ENCODE assay signal across 10 cellular contexts in the genomic region with DNA sequence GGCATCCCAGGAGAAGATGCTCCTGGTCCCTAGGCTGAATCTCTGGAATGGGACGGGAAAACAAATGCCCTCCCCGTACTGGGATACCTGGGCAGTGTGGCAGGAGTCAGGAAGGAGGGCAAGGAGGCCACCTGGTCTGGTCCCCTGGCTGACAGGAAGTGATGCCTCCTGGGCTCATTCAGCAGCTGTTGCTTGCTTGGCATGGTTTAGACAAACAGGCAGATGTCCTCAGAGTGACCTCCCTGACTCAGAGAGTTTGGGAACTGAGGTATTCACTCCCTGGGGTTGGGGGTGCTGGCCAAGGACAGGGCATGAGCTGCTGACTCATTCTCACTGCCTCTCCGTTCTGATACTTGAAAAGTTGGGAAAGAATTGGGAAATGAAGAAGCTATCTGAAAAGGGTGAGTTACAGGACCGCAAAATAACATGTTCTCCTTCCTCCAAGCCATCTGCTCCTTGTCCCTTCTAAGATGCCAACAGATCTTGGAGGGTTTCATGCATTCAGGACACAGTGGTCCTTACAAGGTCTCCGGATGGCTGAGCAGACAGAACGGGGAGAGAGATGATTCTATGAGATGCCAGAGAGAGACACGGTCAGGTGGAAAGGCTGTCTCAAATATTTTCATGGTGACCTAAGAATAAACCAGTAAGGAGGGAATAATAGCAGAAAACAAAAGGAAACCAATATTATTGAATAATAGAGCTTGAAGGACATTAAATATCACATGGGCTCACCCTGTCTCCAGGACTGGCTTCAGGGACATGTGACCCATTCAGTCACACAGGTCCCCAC.
A peak's percentile ranks its signal among the peaks of the same experiment; 100 is the strongest.
DNase-seq lines count a peak whose midpoint lies in the region; ATAC-seq and TF ChIP-seq lines count a peak whose summit lies in the region.
"Had no signal": no experiment of that assay in that cellular context is flagged by ENCODE, and none has a peak within 500 bp of the region (broad histone marks: within the 10 kb centered on the region; RNA-seq: fewer than 3 reads in every experiment).

No MANE protein-coding gene starts in this region.

- H3K9me3 Mint-ChIP-seq in chondrocyte (ENCODE audit: low read depth) = no peaks in the 10 kb centered on the region
- peaks cover 6% of the 10 kb centered on the region for H3K9me3 Mint-ChIP-seq in activated CD8-positive, alpha-beta memory T cell treated with anti-CD3 and anti-CD28 coated beads, Interleukin-2, amount 10 ng/mL, durations not matched to agents 7 days and 5 days (ENCODE audit: low read depth)

- H3K4me3 ChIP-seq in LNCaP clone FGC (ENCODE audit: low read depth, low read length) = no peak overlapping the region
- no peak overlapping the region for H3K4me3 ChIP-seq in lower leg skin (ENCODE audit: low read depth, poor library complexity, severe bottlenecking)

- no peak for TF ChIP-seq POLR2A in lower leg skin (IDR thresholded peaks at IDR 0.05)

- CTCF ChIA-PET in GM10248 (lab: Yijun Ruan, JAX) = no interaction called here
- CTCF ChIA-PET in activated CD8-positive, alpha-beta memory T cell treated with anti-CD3 and anti-CD28 coated beads, Interleukin-2, amount 10 ng/mL, durations not matched to agents 7 days and 5 days (lab: Charles Lee) = no interaction called here

- ATAC-seq in activated CD8-positive, alpha-beta memory T cell treated with anti-CD3 and anti-CD28 coated beads, Interleukin-2, amount 10 ng/mL, durations not matched to agents 7 days and 5 days = no peak
- ATAC-seq: activated CD4-positive, CD25-positive, alpha-beta regulatory T cell treated with anti-CD3 and anti-CD28 coated beads, Interleukin-2, amount 50 U/mL, for 24 hours had no signal

- peak; percentile 98 for DNase-seq in A172 (ENCODE audit: low spot score)
- DNase-seq in LNCaP clone FGC (ENCODE audit: low read depth) = peak; percentile 2
- DNase-seq in chondrocyte (ENCODE audit: low spot score) = no peak
- peak; percentile 84 to 95 for DNase-seq in lower leg skin (ENCODE audit: low spot score in 2 of 2)
- no peak for DNase-seq in stimulated activated CD4-positive, alpha-beta T cell treated with anti-CD3 and anti-CD28 coated beads, Interleukin-2, amount 100 ng/mL, for 48 hours
- no peak for DNase-seq in GM10248 (ENCODE audit: extremely low spot score)
- DNase-seq in effector CD4-positive, alpha-beta T cell = no peak
- DNase-seq in activated CD8-positive, alpha-beta memory T cell treated with anti-CD3 and anti-CD28 coated beads, Interleukin-2, amount 10 ng/mL, durations not matched to agents 7 days and 5 days = no peak

- no peaks in the 10 kb centered on the region for H3K27me3 Mint-ChIP-seq in chondrocyte (ENCODE audit: low read depth)
- H3K27me3 Mint-ChIP-seq in activated CD8-positive, alpha-beta memory T cell treated with anti-CD3 and anti-CD28 coated beads, Interleukin-2, amount 10 ng/mL, durations not matched to agents 7 days and 5 days = no peaks in the 10 kb centered on the region
- H3K27me3 Mint-ChIP-seq: B cell had no signal

- peaks cover 22% of the 10 kb centered on the region for H3K4me1 Mint-ChIP-seq in chondrocyte (ENCODE audit: low read depth)
- H3K4me1 Mint-ChIP-seq in activated CD8-positive, alpha-beta memory T cell treated with anti-CD3 and anti-CD28 coated beads, Interleukin-2, amount 10 ng/mL, durations not matched to agents 7 days and 5 days = no peaks in the 10 kb centered on the region
- H3K4me1 Mint-ChIP-seq: B cell had no signal

- 67 to 73% methylated on average over 7 of the region's 7 CpGs for WGBS in lower leg skin, 2 donors

- intact Hi-C loops in lower leg skin (cut with DNase I; ENCODE audit: low total_unique reads) = no loop called here

- TF ChIP-seq CTCF in LNCaP clone FGC (IDR thresholded peaks at IDR 0.05; ENCODE audit: control insufficient read depth, extremely low read depth, insufficient read depth) (no peak), chondrocyte (IDR thresholded peaks at IDR 0.05) (no peak), lower leg skin (IDR thresholded peaks at IDR 0.05) (no peak), GM10248 (IDR thresholded peaks at IDR 0.05; ENCODE audit: control extremely low read depth, extremely low read depth, low read depth, missing control alignments) (no peak)

- H3K36me3 Mint-ChIP-seq in chondrocyte (ENCODE audit: low read depth) = no peaks in the 10 kb centered on the region
- no peaks in the 10 kb centered on the region for H3K36me3 Mint-ChIP-seq in activated CD8-positive, alpha-beta memory T cell treated with anti-CD3 and anti-CD28 coated beads, Interleukin-2, amount 10 ng/mL, durations not matched to agents 7 days and 5 days

- peak overlapping the region; percentile 69 for H3K27ac Mint-ChIP-seq in chondrocyte (ENCODE audit: unreplicated experiment)
- H3K27ac Mint-ChIP-seq in activated CD8-positive, alpha-beta memory T cell treated with anti-CD3 and anti-CD28 coated beads, Interleukin-2, amount 10 ng/mL, durations not matched to agents 7 days and 5 days = no peak overlapping the region
- H3K27ac Mint-ChIP-seq: B cell had no signal

- POLR2A ChIA-PET in GM10248 (lab: Yijun Ruan, JAX) = no interaction called here

- H3K4me3 Mint-ChIP-seq in chondrocyte (ENCODE audit: unreplicated experiment) = no peak overlapping the region
- H3K4me3 Mint-ChIP-seq in activated CD8-positive, alpha-beta memory T cell treated with anti-CD3 and anti-CD28 coated beads, Interleukin-2, amount 10 ng/mL, durations not matched to agents 7 days and 5 days = no peak overlapping the region
- H3K4me3 Mint-ChIP-seq: B cell had no signal

Comparison
In these comparisons a context has a peak if more than half of its experiments do, and no peak if none do; other contexts are left out.
1. DNase-seq: peak in A172 (single experiment), LNCaP clone FGC (single experiment) and lower leg skin (2 of 2); none in chondrocyte (single experiment), stimulated activated CD4-positive, alpha-beta T cell treated with anti-CD3 and anti-CD28 coated beads, Interleukin-2, amount 100 ng/mL, for 48 hours (0 of 2), GM10248 (single experiment), effector CD4-positive, alpha-beta T cell (single experiment) and activated CD8-positive, alpha-beta memory T cell treated with anti-CD3 and anti-CD28 coated beads, Interleukin-2, amount 10 ng/mL, durations not matched to agents 7 days and 5 days (single experiment).